10 cellular contexts compared by ENCODE assay signal in the genomic region with DNA sequence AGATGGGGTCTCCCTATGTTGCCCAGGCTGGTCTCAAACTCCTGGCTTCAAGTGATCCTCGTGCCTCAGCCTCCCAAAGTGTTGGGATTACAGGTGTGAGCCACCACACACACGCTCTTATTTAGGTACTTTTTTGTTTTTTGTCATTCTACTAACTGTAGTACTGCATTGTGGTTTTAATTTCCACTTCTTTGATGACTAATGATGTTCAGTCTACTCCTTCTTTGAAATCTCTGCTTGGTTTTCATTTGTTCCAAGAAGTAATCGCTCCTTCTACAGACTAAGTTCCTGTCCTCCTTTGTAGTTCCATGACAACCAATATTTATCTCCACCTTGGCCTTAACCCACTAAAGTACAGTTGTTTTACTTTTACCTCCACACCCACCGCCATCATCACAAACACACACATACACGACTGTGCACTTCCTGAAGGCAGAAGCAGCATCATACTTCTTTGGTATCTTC. TPM values are rescaled to one million over a fixed set of nuclear protein-coding genes. Genes with fewer than 3 reads are reported as not detected.
A peak's percentile ranks its signal among the peaks of the same experiment; 100 is the strongest.
DNase-seq lines count a peak whose midpoint lies in the region; ATAC-seq and TF ChIP-seq lines count a peak whose summit lies in the region.
"Had no signal": no experiment of that assay in that cellular context is flagged by ENCODE, and none has a peak within 500 bp of the region (broad histone marks: within the 10 kb centered on the region; RNA-seq: fewer than 3 reads in every experiment).

No MANE protein-coding gene starts in this region.

- DNase-seq in Karpas-422 (no peak), esophagus muscularis mucosa (ENCODE audit: extremely low spot score) (peak; percentile 79), NCI-H2029 (lab: John Stamatoyannopoulos, UW) (no peak), SIG-M5 (lab: John Stamatoyannopoulos, UW) (no peak), medulla oblongata (ENCODE audit: extremely low spot score) (no peak)
- DNase-seq in activated CD4-positive, alpha-beta T cell treated with anti-CD3 and anti-CD28 coated beads, Interleukin-2, amount 50 U/mL, for 1 hour: peak; percentile 41
- DNase-seq in stimulated activated effector memory CD8-positive, alpha-beta T cell treated with anti-CD3 and anti-CD28 coated beads, Interleukin-12 subunit alpha, Interleukin-12 subunit beta, amount 100 ng/mL, for 72 hours (ENCODE audit: low spot score in 2 of 2): no peak

- H3K27ac ChIP-seq in Karpas-422 (ENCODE audit: low read length) (no peak overlapping the region), esophagus muscularis mucosa (replicated peaks in 1 of 4) (peak overlapping the region in 1 of 4 donors; percentile 23)
- H3K27ac ChIP-seq: cardiac muscle cell, SJSA1 had no signal

- H3K9me2 ChIP-seq in Karpas-422 (replicated peaks; ENCODE audit: insufficient read depth, low read length): no peaks in the 10 kb centered on the region

- H3K79me2 ChIP-seq in Karpas-422 (ENCODE audit: low read length): no peaks in the 10 kb centered on the region

- WGBS in esophagus muscularis mucosa: 88% methylated on average over 5 of the region's 5 CpGs

- H3K4me3 ChIP-seq in Karpas-422 (ENCODE audit: low read length): peak overlapping the region; percentile 49; the same call in 1 of the 2 replicates
- peak overlapping the region in 2 of 4 donors; percentile 56 to 58 for H3K4me3 ChIP-seq in esophagus muscularis mucosa
- H3K4me3 ChIP-seq: SJSA1 had no signal

- H3K9me3 ChIP-seq in Karpas-422 (ENCODE audit: low read length) (no peaks in the 10 kb centered on the region), esophagus muscularis mucosa (no peaks in the 10 kb centered on the region)
- H3K9me3 ChIP-seq: SJSA1 had no signal

- TF ChIP-seq POLR2A in esophagus muscularis mucosa (IDR thresholded peaks at IDR 0.05; ENCODE audit: low read depth): no peak

- peak; percentile 82 for ATAC-seq in stimulated activated effector memory CD8-positive, alpha-beta T cell treated with anti-CD3 and anti-CD28 coated beads, Interleukin-12 subunit alpha, Interleukin-12 subunit beta, amount 100 ng/mL, for 72 hours

- peak overlapping the region; percentile 70; the same call in 1 of the 2 replicates for H2AFZ ChIP-seq in Karpas-422 (ENCODE audit: low read length)

- peak overlapping the region; percentile 63 for H3K4me3 Mint-ChIP-seq in stimulated activated effector memory CD8-positive, alpha-beta T cell treated with anti-CD3 and anti-CD28 coated beads, Interleukin-12 subunit alpha, Interleukin-12 subunit beta, amount 100 ng/mL, for 72 hours

- no peak for TF ChIP-seq EP300 in esophagus muscularis mucosa (IDR thresholded peaks at IDR 0.05)

- H3K27me3 ChIP-seq in Karpas-422 (ENCODE audit: low read length) (no peaks in the 10 kb centered on the region), esophagus muscularis mucosa (no peaks in the 10 kb centered on the region)
- H3K27me3 ChIP-seq: SJSA1 had no signal

- TF ChIP-seq CTCF in esophagus muscularis mucosa (IDR thresholded peaks at IDR 0.05): no peak

- peak overlapping the region; percentile 54 for H3K4me2 ChIP-seq in Karpas-422 (ENCODE audit: low read depth, low read length, poor library complexity, severe bottlenecking)

- H3K4me1 Mint-ChIP-seq in stimulated activated effector memory CD8-positive, alpha-beta T cell treated with anti-CD3 and anti-CD28 coated beads, Interleukin-12 subunit alpha, Interleukin-12 subunit beta, amount 100 ng/mL, for 72 hours: peaks cover 44% of the 10 kb centered on the region

- no peaks in the 10 kb centered on the region for H4K20me1 ChIP-seq in Karpas-422 (ENCODE audit: insufficient read depth, low read depth, low read length)

- intact Hi-C loops in esophagus muscularis mucosa (cut with DNase I): no loop called here

- H3K36me3 ChIP-seq in Karpas-422 (ENCODE audit: insufficient read depth, low read length) (no peaks in the 10 kb centered on the region), esophagus muscularis mucosa (no peaks in the 10 kb centered on the region)
- H3K36me3 ChIP-seq: cardiac muscle cell, SJSA1 had no signal

- peaks cover 23% of the 10 kb centered on the region for H3K36me3 Mint-ChIP-seq in stimulated activated effector memory CD8-positive, alpha-beta T cell treated with anti-CD3 and anti-CD28 coated beads, Interleukin-12 subunit alpha, Interleukin-12 subunit beta, amount 100 ng/mL, for 72 hours

- H3K9me3 Mint-ChIP-seq in stimulated activated effector memory CD8-positive, alpha-beta T cell treated with anti-CD3 and anti-CD28 coated beads, Interleukin-12 subunit alpha, Interleukin-12 subunit beta, amount 100 ng/mL, for 72 hours: peaks cover 7% of the 10 kb centered on the region

- peaks cover 11% of the 10 kb centered on the region for H3K4me1 ChIP-seq in Karpas-422 (ENCODE audit: low read length)
- peaks cover 9 to 19% (median 16%) of the 10 kb centered on the region in 4 donors for H3K4me1 ChIP-seq in esophagus muscularis mucosa
- H3K4me1 ChIP-seq: SJSA1 had no signal

- peak overlapping the region; percentile 95 for H3K27ac Mint-ChIP-seq in stimulated activated effector memory CD8-positive, alpha-beta T cell treated with anti-CD3 and anti-CD28 coated beads, Interleukin-12 subunit alpha, Interleukin-12 subunit beta, amount 100 ng/mL, for 72 hours

- H3K9ac ChIP-seq in Karpas-422 (ENCODE audit: low read length): peak overlapping the region; percentile 17; the same call in 1 of the 2 replicates

RNA-seq across cellular contexts. Expression of gene DLEC1, which starts 0.5 kb away (rescaled TPM):
- not detected in 2 replicates for total RNA-seq in Karpas-422 (2014; rRNA removed; shearing (Covaris generic); ENCODE audit: low replicate concordance)
- under 1 TPM; 0.19 to 0.42 (median 0.37) TPM for total RNA-seq in esophagus muscularis mucosa
- total RNA-seq: SJSA1 had no signal

RNA-seq across cellular contexts. Expression of gene PLCD1, which starts 9.0 kb away (rescaled TPM):
- total RNA-seq in Karpas-422 (2014; rRNA removed; shearing (Covaris generic); ENCODE audit: low replicate concordance): 0.89 and 2.2 TPM in 2 replicates
- total RNA-seq in esophagus muscularis mucosa: 10 to 100 TPM; 21.0 to 35.3 (median 28.5) TPM

RNA-seq across cellular contexts. Expression of gene VILL, which starts 47.9 kb away (rescaled TPM):
- 9.7 and 19.9 TPM in 2 replicates for total RNA-seq in Karpas-422 (2014; rRNA removed; shearing (Covaris generic); ENCODE audit: low replicate concordance)
- 1 to 10 TPM; 3.2 to 5.1 (median 4.4) TPM for total RNA-seq in esophagus muscularis mucosa
- total RNA-seq: H4 had no signal

Comparison
In these comparisons a context has a peak if more than half of its experiments do, and no peak if none do; other contexts are left out.
1. DNase-seq: peak in activated CD4-positive, alpha-beta T cell treated with anti-CD3 and anti-CD28 coated beads, Interleukin-2, amount 50 U/mL, for 1 hour (single experiment) and esophagus muscularis mucosa (single experiment); none in Karpas-422 (single experiment), stimulated activated effector memory CD8-positive, alpha-beta T cell treated with anti-CD3 and anti-CD28 coated beads, Interleukin-12 subunit alpha, Interleukin-12 subunit beta, amount 100 ng/mL, for 72 hours (0 of 2), NCI-H2029 (single experiment), SIG-M5 (single experiment) and medulla oblongata (single experiment).